ENCODE assay signal across 12 cellular contexts in genomic region chr5:132591140-132591539, GRCh38. TPM values are rescaled to one million over a fixed set of nuclear protein-coding genes. Genes with fewer than 3 reads are reported as not detected.
DNase-seq lines count a peak whose midpoint lies in the region; ATAC-seq and TF ChIP-seq lines count a peak whose summit lies in the region.
"Had no signal": no experiment of that assay in that cellular context is flagged by ENCODE, and none has a peak within 500 bp of the region (broad histone marks: within the 10 kb centered on the region; RNA-seq: fewer than 3 reads in every experiment).

No MANE protein-coding gene starts in this region.

- in situ Hi-C loops in astrocyte of the spinal cord (cut with HindIII; ENCODE audit: low sequenced_read_pairs), result no loop called here

- no peak for ATAC-seq in HG03025 (IDR thresholded peaks at IDR 0.05; ENCODE audit: low FRiP score, unreplicated experiment)
- ATAC-seq: mucosa of descending colon, Panc1 had no signal

- peak; percentile 21 for DNase-seq in GDM1 (lab: John Stamatoyannopoulos, UW)
- peak; percentile 5 for DNase-seq in HT-29 (ENCODE audit: low spot score)
- DNase-seq in astrocyte of the spinal cord (ENCODE audit: low read depth, low spot score), result peak; percentile 15
- peak; percentile 1 for DNase-seq in hepatic stellate cell (ENCODE audit: low spot score)
- no peak for DNase-seq in NCI-H187 (lab: John Stamatoyannopoulos, UW)
- no peak for DNase-seq in activated T-cell treated with anti-CD3 and anti-CD28 coated beads, Interleukin-2, amount 50 U/mL, for 1 hour
- no peak for DNase-seq in stimulated activated CD4-positive, alpha-beta T cell treated with anti-CD3 and anti-CD28 coated beads, Interleukin-12 subunit alpha, Interleukin-12 subunit beta, amount 100 ng/mL, for 4 hours
- DNase-seq: mucosa of descending colon; stimulated activated CD4-positive, alpha-beta T cell treated with anti-CD3 and anti-CD28 coated beads, Interleukin-4, amount 100 ng/mL, for 4 hours; T-helper 9 cell had no signal

- TF ChIP-seq CTCF in astrocyte of the spinal cord (IDR thresholded peaks at IDR 0.05; ENCODE audit: low read depth, low read length), result peak; percentile 29

- H3K4me3 ChIP-seq in astrocyte of the spinal cord (ENCODE audit: low read depth, low read length), result no peak overlapping the region
- H3K4me3 ChIP-seq: mucosa of descending colon had no signal

RNA-seq across cellular contexts. Expression of gene RAD50, which starts 34.4 kb away (rescaled TPM):
- 8.6 and 11.3 TPM in 2 replicates for total RNA-seq in HT-29 (2014; rRNA removed; shearing (Covaris generic))

RNA-seq across cellular contexts. Expression of gene IL5, which starts 47.8 kb away (rescaled TPM):
- total RNA-seq in HT-29 (2014; rRNA removed; shearing (Covaris generic)), result not detected in 2 replicates
- total RNA-seq: mucosa of descending colon had no signal

Comparison
In these comparisons a context has a peak if more than half of its experiments do, and no peak if none do; other contexts are left out.
1. DNase-seq: peak in GDM1 (single experiment), HT-29 (single experiment), astrocyte of the spinal cord (single experiment) and hepatic stellate cell (single experiment); none in NCI-H187 (0 of 2), activated T-cell treated with anti-CD3 and anti-CD28 coated beads, Interleukin-2, amount 50 U/mL, for 1 hour (single experiment) and stimulated activated CD4-positive, alpha-beta T cell treated with anti-CD3 and anti-CD28 coated beads, Interleukin-12 subunit alpha, Interleukin-12 subunit beta, amount 100 ng/mL, for 4 hours (single experiment).